Comparison of ENCODE assay signal across 9 cellular contexts in the genomic region with DNA sequence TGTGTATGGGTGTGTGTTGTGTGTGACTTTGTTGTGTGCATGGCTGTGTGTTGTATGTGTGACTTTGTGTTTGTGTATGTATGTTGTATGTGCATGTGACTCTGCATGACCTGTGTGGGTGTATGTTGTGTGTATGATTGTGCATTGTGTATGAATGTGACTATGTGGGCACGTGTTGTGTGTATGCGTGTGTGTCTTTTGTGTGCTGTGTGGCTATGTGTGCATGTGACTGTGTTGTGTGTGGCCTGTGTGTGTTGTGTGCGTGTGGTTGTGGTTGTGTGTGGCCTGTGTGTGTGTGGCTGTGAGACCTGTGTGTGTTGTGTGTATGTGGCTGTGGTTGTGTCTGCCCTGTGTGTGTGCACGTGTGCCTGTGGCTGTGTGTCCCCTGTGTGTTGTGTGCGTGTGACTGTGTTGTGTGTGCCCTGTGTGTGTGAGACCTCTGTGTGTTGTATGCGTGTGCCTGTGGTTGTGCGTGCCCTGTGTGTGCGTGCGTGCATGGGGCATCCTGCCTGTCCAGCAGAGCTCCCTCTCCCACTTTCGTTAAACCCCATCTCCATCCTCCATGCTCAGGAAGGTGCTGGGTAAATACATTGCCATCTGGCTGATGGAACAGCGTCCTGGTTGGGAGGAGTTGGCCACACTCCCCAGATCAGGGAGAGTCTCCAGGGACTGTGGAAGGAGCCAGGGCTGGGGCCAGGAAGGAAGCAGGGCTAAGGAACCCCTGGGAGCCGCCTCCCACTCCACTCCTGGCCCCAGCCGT.
DNase-seq lines count a peak whose midpoint lies in the region; ATAC-seq and TF ChIP-seq lines count a peak whose summit lies in the region.
"Had no signal": no experiment of that assay in that cellular context is flagged by ENCODE, and none has a peak within 500 bp of the region (broad histone marks: within the 10 kb centered on the region; RNA-seq: fewer than 3 reads in every experiment).

No MANE protein-coding gene starts in this region.

- H3K4me3 ChIP-seq in BE2C (ENCODE audit: low read depth, low read length) (peak overlapping the region; percentile 21), HL-60 (replicated peaks; ENCODE audit: insufficient read depth, low read length) (no peak overlapping the region), mesenchymal stem cell (ENCODE audit: insufficient read depth in 1 of 2, low read depth in 1 of 2, low read length in 2 of 2) (no peak overlapping the region), testis (no peak overlapping the region)

- H3K4me1 ChIP-seq in BE2C (peaks cover 46% of the 10 kb centered on the region), mesenchymal stem cell (ENCODE audit: control insufficient read depth, insufficient read depth, low read depth, low read length) (peaks cover 45% of the 10 kb centered on the region), testis (peaks cover 26% of the 10 kb centered on the region)

- H2BK12ac ChIP-seq in mesenchymal stem cell (ENCODE audit: low read length in 2 of 2): peak overlapping the region; percentile 7 to 59

- H3K9me3 ChIP-seq in BE2C (no peaks in the 10 kb centered on the region), mesenchymal stem cell (ENCODE audit: control insufficient read depth, low read length) (no peaks in the 10 kb centered on the region), testis (no peaks in the 10 kb centered on the region)

- H2BK15ac ChIP-seq in mesenchymal stem cell (ENCODE audit: low read depth, poor library complexity, severe bottlenecking): no peak overlapping the region

- peak overlapping the region; percentile 8 for H3K4me2 ChIP-seq in mesenchymal stem cell (ENCODE audit: low read length, poor library complexity, severe bottlenecking)

- TF ChIP-seq POLR2A in testis (IDR thresholded peaks at IDR 0.05): no peak

- no peak overlapping the region for H3K23ac ChIP-seq in mesenchymal stem cell (ENCODE audit: low read length in 2 of 2)

- H3K79me1 ChIP-seq in mesenchymal stem cell (replicated peaks; ENCODE audit: low read length, poor library complexity, severe bottlenecking): peaks cover 1% of the 10 kb centered on the region

- peak overlapping the region in 1 of 2 experiments; percentile 96 for H3K14ac ChIP-seq in mesenchymal stem cell (ENCODE audit: low read length in 2 of 2)

- 63% methylated on average over 7 of the region's 13 CpGs for WGBS in mesenchymal stem cell
- 54 to 60% methylated on average over 8 to 13 of the region's 13 CpGs for WGBS in testis, 2 donors

- no peak overlapping the region for H2AK5ac ChIP-seq in mesenchymal stem cell (ENCODE audit: low read length, severe bottlenecking)

- DNase-seq in BE2C (peak; percentile 80), HL-60 (ENCODE audit: low read depth in 1 of 2, low spot score in 1 of 2) (no peak), astrocyte of the hippocampus (ENCODE audit: low read depth, low spot score) (peak; percentile 53), mesenchymal stem cell (peak; percentile 53), C1 segment of cervical spinal cord (lab: John Stamatoyannopoulos, UW) (no peak), testis (no peak)
- DNase-seq in NK-92 treated with Interleukin-12 subunit alpha and Interleukin-12 subunit beta, amount 100 ng/mL, for 24 hours (lab: John Stamatoyannopoulos, UW): no peak
- DNase-seq: naive B cell had no signal

- H3K4ac ChIP-seq in mesenchymal stem cell (ENCODE audit: low read depth in 1 of 2, low read length in 2 of 2): peak overlapping the region; percentile 8 to 30

- no peak overlapping the region for H2BK5ac ChIP-seq in mesenchymal stem cell (ENCODE audit: low read depth, low read length, poor library complexity, severe bottlenecking)

- H3K9ac ChIP-seq in mesenchymal stem cell (ENCODE audit: low read length): no peak overlapping the region

- TF ChIP-seq CTCF in BE2C (IDR thresholded peaks at IDR 0.05; ENCODE audit: low read depth, low read length) (no peak), HL-60 (IDR thresholded peaks at IDR 0.05; ENCODE audit: insufficient read depth, low read length) (no peak), testis (IDR thresholded peaks at IDR 0.05) (no peak)

- H3K36me3 ChIP-seq in BE2C: no peaks in the 10 kb centered on the region; the same call in 1 of the 2 replicates
- H3K36me3 ChIP-seq in mesenchymal stem cell (ENCODE audit: control insufficient read depth in 1 of 2, insufficient read depth in 2 of 2, low read depth in 1 of 2, low read length in 2 of 2): peaks cover 5 to 6% of the 10 kb centered on the region in 2 experiments
- H3K36me3 ChIP-seq in testis (ENCODE audit: low read depth, missing control alignments): no peaks in the 10 kb centered on the region

- H2AFZ ChIP-seq in mesenchymal stem cell (ENCODE audit: low read depth, low read length): no peak overlapping the region

- intact Hi-C loops in testis (cut with DNase I; ENCODE audit: low total_unique reads): no loop called here

- H2BK120ac ChIP-seq in mesenchymal stem cell (ENCODE audit: low read depth, low read length): no peak overlapping the region

- peak overlapping the region; percentile 16 for H4K8ac ChIP-seq in mesenchymal stem cell (ENCODE audit: low read length)

- peak overlapping the region; percentile 52 for H4K91ac ChIP-seq in mesenchymal stem cell (ENCODE audit: low read length)

- H3K27ac ChIP-seq in HL-60 (replicated peaks) (peak overlapping the region; percentile 92), mesenchymal stem cell (ENCODE audit: low read length, poor library complexity, severe bottlenecking) (peak overlapping the region; percentile 34), testis (no peak overlapping the region)

- H3K27me3 ChIP-seq in BE2C (no peaks in the 10 kb centered on the region), HL-60 (ENCODE audit: insufficient read depth, poor library complexity, severe bottlenecking) (no peaks in the 10 kb centered on the region), mesenchymal stem cell (ENCODE audit: control insufficient read depth in 1 of 2, insufficient read depth in 1 of 2, low read length in 2 of 2) (no peaks in the 10 kb centered on the region), testis (no peaks in the 10 kb centered on the region)

- H3K18ac ChIP-seq in mesenchymal stem cell (ENCODE audit: low read depth in 1 of 2, low read length in 2 of 2): peak overlapping the region; percentile 18 to 64

- no peak for ATAC-seq in GM18498 (IDR thresholded peaks at IDR 0.05; ENCODE audit: unreplicated experiment)

Comparison
In these comparisons a context has a peak if more than half of its experiments do, and no peak if none do; other contexts are left out.
1. DNase-seq: peak in BE2C (single experiment), astrocyte of the hippocampus (single experiment) and mesenchymal stem cell (single experiment); none in HL-60 (0 of 2), C1 segment of cervical spinal cord (0 of 14), NK-92 treated with Interleukin-12 subunit alpha and Interleukin-12 subunit beta, amount 100 ng/mL, for 24 hours (single experiment) and testis (single experiment).
2. H3K27ac ChIP-seq: peak in HL-60 (single experiment) and mesenchymal stem cell (single experiment); none in testis (0 of 2).